In genomic region chr9:126783958-126784357, GRCh38 we compare ENCODE assay signal across 20 cellular contexts.
"Had no signal": no experiment of that assay in that cellular context is flagged by ENCODE, and none has a peak within 500 bp of the region (broad histone marks: within the 10 kb centered on the region; RNA-seq: fewer than 3 reads in every experiment).

No MANE protein-coding gene starts in this region.

- H3K36me3 Mint-ChIP-seq: naive B cell; stimulated activated effector memory CD8-positive, alpha-beta T cell treated with anti-CD3 and anti-CD28 coated beads, Interleukin-12 subunit alpha, Interleukin-12 subunit beta, amount 100 ng/mL, for 72 hours had no signal

- H3K27ac ChIP-seq: epithelial cell of prostate, esophagus muscularis mucosa, lower lobe of right lung, suprapubic skin, thyroid gland, upper lobe of left lung, uterus had no signal

- H3K27me3 ChIP-seq: thyroid gland, upper lobe of left lung, uterus had no signal

- ATAC-seq: effector memory CD8-positive, alpha-beta T cell; left lobe of liver; lower lobe of right lung; stimulated activated effector memory CD8-positive, alpha-beta T cell treated with anti-CD3 and anti-CD28 coated beads, Interleukin-12 subunit alpha, Interleukin-12 subunit beta, amount 100 ng/mL, for 72 hours; stimulated activated naive CD8-positive, alpha-beta T cell treated with anti-CD3 and anti-CD28 coated beads, Interleukin-15, Interleukin-2, amounts not matched to agents 100 U/mL and 50 U/mL, for 24 hours had no signal

- H3K4me3 ChIP-seq: esophagus muscularis mucosa, lower lobe of right lung, smooth muscle cell, suprapubic skin, thyroid gland, upper lobe of left lung, uterus had no signal

- H3K9me3 ChIP-seq: esophagus muscularis mucosa, lower lobe of right lung, suprapubic skin, thyroid gland, upper lobe of left lung, uterus had no signal

- H3K4me2 ChIP-seq: smooth muscle cell had no signal

- DNase-seq: effector memory CD8-positive, alpha-beta T cell; foreskin fibroblast; hypothalamus; kidney glomerular epithelial cell; lower lobe of right lung; mesenchymal stem cell; naive B cell; stimulated activated CD4-positive, alpha-beta T cell treated with anti-CD3 and anti-CD28 coated beads, Interleukin-4, amount 100 ng/mL, for 1 hour; stimulated activated CD8-positive, alpha-beta memory T cell treated with anti-CD3 and anti-CD28 coated beads, Interleukin-4, amount 100 ng/mL, for 48 hours; stimulated activated naive CD8-positive, alpha-beta T cell treated with anti-CD3 and anti-CD28 coated beads, Interleukin-15, Interleukin-2, amounts not matched to agents 100 U/mL and 50 U/mL, for 24 hours; thyroid gland; upper lobe of left lung; uterus had no signal

- H3K9me3 Mint-ChIP-seq: effector memory CD8-positive, alpha-beta T cell; naive B cell; stimulated activated effector memory CD8-positive, alpha-beta T cell treated with anti-CD3 and anti-CD28 coated beads, Interleukin-12 subunit alpha, Interleukin-12 subunit beta, amount 100 ng/mL, for 72 hours had no signal

- H3K36me3 ChIP-seq: esophagus muscularis mucosa, lower lobe of right lung, suprapubic skin, thyroid gland, upper lobe of left lung, uterus had no signal

- H3K27ac Mint-ChIP-seq: effector memory CD8-positive, alpha-beta T cell; naive B cell; stimulated activated effector memory CD8-positive, alpha-beta T cell treated with anti-CD3 and anti-CD28 coated beads, Interleukin-12 subunit alpha, Interleukin-12 subunit beta, amount 100 ng/mL, for 72 hours had no signal

- H3K4me1 ChIP-seq: lower lobe of right lung, uterus had no signal

- H3K4me3 Mint-ChIP-seq: effector memory CD8-positive, alpha-beta T cell; naive B cell; nephron; stimulated activated effector memory CD8-positive, alpha-beta T cell treated with anti-CD3 and anti-CD28 coated beads, Interleukin-12 subunit alpha, Interleukin-12 subunit beta, amount 100 ng/mL, for 72 hours had no signal
